ENCODE assay signal across 8 cellular contexts in the genomic region with DNA sequence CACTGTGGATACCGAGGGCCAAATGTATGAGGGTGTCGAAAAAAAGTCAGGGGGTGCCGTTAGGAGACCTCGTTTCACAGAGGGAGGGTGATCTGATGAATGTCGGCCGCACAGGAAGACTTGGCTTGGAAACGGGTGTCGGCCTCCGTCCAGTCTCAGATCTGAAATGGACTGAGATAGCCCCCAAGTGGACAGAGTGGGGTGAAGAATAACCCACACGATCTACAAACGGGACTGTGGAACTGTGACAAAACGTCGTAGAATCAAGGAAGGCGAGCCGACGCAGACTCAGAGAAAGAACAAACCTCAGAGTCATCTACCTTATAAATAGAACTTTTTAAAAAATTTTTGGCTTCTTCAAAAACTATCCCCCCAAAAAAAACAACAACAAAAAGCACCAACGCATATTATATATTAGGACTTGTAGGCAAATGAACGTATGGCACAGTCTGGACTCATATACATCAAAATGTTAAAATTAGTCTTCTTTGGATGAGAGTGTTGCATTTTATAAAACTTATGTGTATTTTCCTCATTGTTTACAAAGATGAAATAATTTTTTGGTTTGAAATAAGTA.
A peak's percentile ranks its signal among the peaks of the same experiment; 100 is the strongest.
DNase-seq lines count a peak whose midpoint lies in the region; ATAC-seq and TF ChIP-seq lines count a peak whose summit lies in the region.

No MANE protein-coding gene starts in this region.

- POLR2A ChIA-PET in OCI-LY7 (lab: Charles Lee), result interaction anchor here (0.6 to 4.5 kb wide), 9 partner anchors 16 to 290 kb away, joined by 3 to 76 read pairs (median 8); a partner anchor contains a TSS

- H3K9me3 ChIP-seq in HUES48 (ENCODE audit: control insufficient read depth, insufficient read depth, low read length) (no peaks in the 10 kb centered on the region), OCI-LY7 (ENCODE audit: low read length) (no peaks in the 10 kb centered on the region), muscle layer of duodenum (ENCODE audit: control insufficient read depth in 1 of 2, low read length in 2 of 2) (no peaks in the 10 kb centered on the region)

- H4K20me1 ChIP-seq in OCI-LY7 (ENCODE audit: insufficient read depth, low read length), result no peaks in the 10 kb centered on the region

- peak overlapping the region; percentile 82 for H3K4me2 ChIP-seq in OCI-LY7 (ENCODE audit: low read length)

- DNase-seq in Caki2 (ENCODE audit: low read depth), result peak; percentile 79
- peak; percentile 93 for DNase-seq in OCI-LY7 (ENCODE audit: low spot score)
- DNase-seq in activated T-cell treated with anti-CD3 and anti-CD28 coated beads, Interleukin-2, amount 50 U/mL, for 1 hour, result peak; percentile 67
- DNase-seq in stimulated activated CD8-positive, alpha-beta memory T cell treated with anti-CD3 and anti-CD28 coated beads, Interleukin-7, amount 100 ng/mL, for 48 hours (ENCODE audit: extremely low read depth in 1 of 2, low read depth in 1 of 2), result peak; percentile 16 to 51

- peaks cover 11% of the 10 kb centered on the region; the same call in 1 of the 2 replicates for H3K79me2 ChIP-seq in OCI-LY7 (ENCODE audit: insufficient read depth, low read depth, low read length)

- H3K27me3 ChIP-seq in HUES48 (ENCODE audit: control insufficient read depth, insufficient read depth, low read length) (no peaks in the 10 kb centered on the region), muscle layer of duodenum (ENCODE audit: low read depth, low read length) (no peaks in the 10 kb centered on the region)

- H3K4me1 ChIP-seq in HUES48 (ENCODE audit: control insufficient read depth, insufficient read depth, low read length), result peaks cover 9% of the 10 kb centered on the region
- peaks cover 45% of the 10 kb centered on the region for H3K4me1 ChIP-seq in OCI-LY7 (ENCODE audit: insufficient read depth, low read length, poor library complexity, severe bottlenecking)
- H3K4me1 ChIP-seq in muscle layer of duodenum (ENCODE audit: control insufficient read depth in 1 of 2, insufficient read depth in 2 of 2, low read length in 2 of 2), result peaks cover 11% of the 10 kb centered on the region in 2 donors

- ATAC-seq in GM21390 (IDR thresholded peaks at IDR 0.05; ENCODE audit: unreplicated experiment) (peak; percentile 41), esophagus mucosa (peak; percentile 86)

- TF ChIP-seq CTCF in OCI-LY7 (conservative IDR thresholded peaks at IDR 0.05; ENCODE audit: low read length), result peak; percentile 89

- intact Hi-C loops in OCI-LY7 (cut with micrococcal nuclease; ENCODE audit: unreplicated experiment), result loop anchor here (1.0 to 5.0 kb wide), 7 partner anchors 111 to 1036 kb away; a partner anchor contains a TSS

- H2AFZ ChIP-seq in OCI-LY7 (ENCODE audit: low read length), result peak overlapping the region; percentile 93

- CTCF ChIA-PET in OCI-LY7 (lab: Charles Lee; ENCODE audit: unreplicated experiment), result interaction anchor here (0.6 to 1.1 kb wide), 2 partner anchors 124 to 274 kb away, joined by 3 read pairs; no protein-coding TSS in a partner anchor

- BruUV-seq in OCI-LY7 (replicated peaks; lab: Mats Ljungman, UMichigan), result no TSS peak

- H3K36me3 ChIP-seq in HUES48 (ENCODE audit: control insufficient read depth, insufficient read depth, low read length), result no peaks in the 10 kb centered on the region
- no peaks in the 10 kb centered on the region for H3K36me3 ChIP-seq in OCI-LY7 (ENCODE audit: insufficient read depth, low read length)
- no peaks in the 10 kb centered on the region for H3K36me3 ChIP-seq in muscle layer of duodenum (ENCODE audit: control insufficient read depth in 1 of 2, insufficient read depth in 2 of 2, low read length in 2 of 2)

- in situ Hi-C loops in Caki2 (cut with HindIII; ENCODE audit: low pct_unique_long_range_greater_than_20kb, low sequenced_read_pairs), result no loop called here

- H3K4me3 ChIP-seq in HUES48 (ENCODE audit: low read depth, low read length) (peak overlapping the region; percentile 82), OCI-LY7 (ENCODE audit: low read depth, low read length, poor library complexity, severe bottlenecking) (peak overlapping the region; percentile 76), muscle layer of duodenum (ENCODE audit: low read depth in 1 of 2, low read length in 2 of 2) (peak overlapping the region; percentile 76 to 90)

- peak overlapping the region; percentile 2; the same call in 1 of the 2 replicates for H3K9ac ChIP-seq in HUES48 (ENCODE audit: low read depth, low read length)

- H3K27ac ChIP-seq in HUES48 (ENCODE audit: low read depth, low read length), result peak overlapping the region; percentile 84
- peak overlapping the region; percentile 82 for H3K27ac ChIP-seq in OCI-LY7 (ENCODE audit: low read depth, low read length, poor library complexity, severe bottlenecking)
- peak overlapping the region; percentile 100 for H3K27ac ChIP-seq in muscle layer of duodenum (ENCODE audit: low read length)

- no peaks in the 10 kb centered on the region for H3K9me2 ChIP-seq in OCI-LY7 (ENCODE audit: insufficient read depth, low read length)

Comparison
In these comparisons a context has a peak if more than half of its experiments do, and no peak if none do; other contexts are left out.
1. Peak in every context shown above with its lines: DNase-seq, ATAC-seq, H3K4me3 ChIP-seq and H3K27ac ChIP-seq.
2. DNase-seq: peak in every context shown above with its lines; median percentile 93 in OCI-LY7; 79 in Caki2; 67 in activated T-cell treated with anti-CD3 and anti-CD28 coated beads, Interleukin-2, amount 50 U/mL, for 1 hour; 34 in stimulated activated CD8-positive, alpha-beta memory T cell treated with anti-CD3 and anti-CD28 coated beads, Interleukin-7, amount 100 ng/mL, for 48 hours.